Comparison of ENCODE assay signal across 8 cellular contexts in genomic region chr14:65847065-65847847, GRCh38.
DNase-seq lines count a peak whose midpoint lies in the region; ATAC-seq and TF ChIP-seq lines count a peak whose summit lies in the region.

No MANE protein-coding gene starts in this region.

- H3K4me3 Mint-ChIP-seq in T-helper 1 cell treated with Interleukin-12 subunit alpha and Interleukin-12 subunit beta and Interleukin-4 antibody, amounts not matched to agents 30 μg/mL and 1 μg/mL, for 36 hours = peak overlapping the region; percentile 69
- H3K4me3 Mint-ChIP-seq in stimulated activated memory B cell treated with anti-CD40 and anti-IgM and Interleukin-4, amounts not matched to agents 10 μg/mL and 1 μg/mL and 100 μg/mL, for 72 hours = no peak overlapping the region
- no peak overlapping the region for H3K4me3 Mint-ChIP-seq in osteocyte (ENCODE audit: unreplicated experiment)

- POLR2A ChIA-PET in HEK293T (lab: Yijun Ruan, JAX) = interaction anchor here (1.2 kb wide), 1 partner anchor 436 kb away, joined by 3 read pairs; no protein-coding TSS in a partner anchor

- peaks cover 28% of the 10 kb centered on the region for H3K9me3 Mint-ChIP-seq in T-helper 1 cell treated with Interleukin-12 subunit alpha and Interleukin-12 subunit beta and Interleukin-4 antibody, amounts not matched to agents 30 μg/mL and 1 μg/mL, for 36 hours
- H3K9me3 Mint-ChIP-seq in stimulated activated memory B cell treated with anti-CD40 and anti-IgM and Interleukin-4, amounts not matched to agents 10 μg/mL and 1 μg/mL and 100 μg/mL, for 72 hours = no peaks in the 10 kb centered on the region
- H3K9me3 Mint-ChIP-seq in osteocyte (ENCODE audit: unreplicated experiment) = peaks cover under 1% of the 10 kb centered on the region

- TF ChIP-seq CTCF in osteocyte (IDR thresholded peaks at IDR 0.05) = no peak

- H3K4me1 Mint-ChIP-seq in T-helper 1 cell treated with Interleukin-12 subunit alpha and Interleukin-12 subunit beta and Interleukin-4 antibody, amounts not matched to agents 30 μg/mL and 1 μg/mL, for 36 hours (ENCODE audit: low read depth) = peaks cover 75% of the 10 kb centered on the region
- H3K4me1 Mint-ChIP-seq in stimulated activated memory B cell treated with anti-CD40 and anti-IgM and Interleukin-4, amounts not matched to agents 10 μg/mL and 1 μg/mL and 100 μg/mL, for 72 hours = peaks cover 19% of the 10 kb centered on the region
- no peaks in the 10 kb centered on the region for H3K4me1 Mint-ChIP-seq in osteocyte (ENCODE audit: unreplicated experiment)

- peak; percentile 19 for DNase-seq in activated naive CD8-positive, alpha-beta T cell treated with anti-CD3 and anti-CD28 coated beads, Interleukin-2, amount 50 U/mL, for 16 hours (ENCODE audit: low read depth, low spot score)
- DNase-seq in osteocyte (ENCODE audit: extremely low spot score, unreplicated experiment) = no peak
- DNase-seq in NCI-H524 (lab: John Stamatoyannopoulos, UW) = no peak
- no peak for DNase-seq in dermis blood vessel endothelial cell
- no peak for DNase-seq in HEK293T (ENCODE audit: extremely low spot score)

- H3K36me3 Mint-ChIP-seq in T-helper 1 cell treated with Interleukin-12 subunit alpha and Interleukin-12 subunit beta and Interleukin-4 antibody, amounts not matched to agents 30 μg/mL and 1 μg/mL, for 36 hours (ENCODE audit: low read depth) = peaks cover 37% of the 10 kb centered on the region
- no peaks in the 10 kb centered on the region for H3K36me3 Mint-ChIP-seq in stimulated activated memory B cell treated with anti-CD40 and anti-IgM and Interleukin-4, amounts not matched to agents 10 μg/mL and 1 μg/mL and 100 μg/mL, for 72 hours
- no peaks in the 10 kb centered on the region for H3K36me3 Mint-ChIP-seq in osteocyte (ENCODE audit: unreplicated experiment)

- CTCF ChIA-PET in HEK293T (lab: Yijun Ruan, JAX) = no interaction called here

- H3K27me3 Mint-ChIP-seq in T-helper 1 cell treated with Interleukin-12 subunit alpha and Interleukin-12 subunit beta and Interleukin-4 antibody, amounts not matched to agents 30 μg/mL and 1 μg/mL, for 36 hours (ENCODE audit: low read depth) = no peaks in the 10 kb centered on the region
- no peaks in the 10 kb centered on the region for H3K27me3 Mint-ChIP-seq in stimulated activated memory B cell treated with anti-CD40 and anti-IgM and Interleukin-4, amounts not matched to agents 10 μg/mL and 1 μg/mL and 100 μg/mL, for 72 hours
- peaks cover 4% of the 10 kb centered on the region for H3K27me3 Mint-ChIP-seq in osteocyte (ENCODE audit: unreplicated experiment)

- peak; percentile 61 for ATAC-seq in GM21526 (IDR thresholded peaks at IDR 0.05; ENCODE audit: low FRiP score, unreplicated experiment)
- peak; percentile 86 for ATAC-seq in stimulated activated memory B cell treated with anti-CD40 and anti-IgM and Interleukin-4, amounts not matched to agents 10 μg/mL and 1 μg/mL and 100 μg/mL, for 72 hours

- peak overlapping the region; percentile 94 for H3K27ac Mint-ChIP-seq in T-helper 1 cell treated with Interleukin-12 subunit alpha and Interleukin-12 subunit beta and Interleukin-4 antibody, amounts not matched to agents 30 μg/mL and 1 μg/mL, for 36 hours
- H3K27ac Mint-ChIP-seq in stimulated activated memory B cell treated with anti-CD40 and anti-IgM and Interleukin-4, amounts not matched to agents 10 μg/mL and 1 μg/mL and 100 μg/mL, for 72 hours = peak overlapping the region; percentile 75
- H3K27ac Mint-ChIP-seq in osteocyte (ENCODE audit: unreplicated experiment) = no peak overlapping the region

TF ChIP-seq in HEK293T, 16 proteins besides CTCF, POLR2A, EP300 and RAD21:
- TF ChIP-seq CTBP1 (IDR thresholded peaks at IDR 0.05; ENCODE audit: borderline replicate concordance) (no peak), ARNT (IDR thresholded peaks at IDR 0.05) (no peak), FOXM1 (IDR thresholded peaks at IDR 0.05; ENCODE audit: borderline replicate concordance) (no peak), L3MBTL2 (conservative IDR thresholded peaks at IDR 0.05) (no peak), ZNF384 (IDR thresholded peaks at IDR 0.05) (no peak)
